ENCODE assay signal across 1 cellular context in genomic region chr16:68235882-68236803, GRCh38.
TF ChIP-seq lines count a peak whose summit lies in the region.

Gene ESRP2, minus strand, starts transcription at chr16:68236127. Its CDS starts 82 bp downstream, at chr16:68236045.

TF ChIP-seq in HepG2, 621 proteins besides CTCF, POLR2A, EP300 and RAD21 (continued from another document and continues in another):
- TF ChIP-seq ZNF318 (CRISPR knock-in tag; IDR thresholded peaks at IDR 0.05): peak; percentile 25; the same call in 1 of the 2 replicates
- TF ChIP-seq ZNF543 (CRISPR knock-in tag; IDR thresholded peaks at IDR 0.05): peak; percentile 50; the same call in 1 of the 2 replicates
- TF ChIP-seq ZNF777 (CRISPR knock-in tag; IDR thresholded peaks at IDR 0.05): peak; percentile 84
- TF ChIP-seq HNRNPL (IDR thresholded peaks at IDR 0.05; ENCODE audit: low read depth, low read length): peak; percentile 47; the same call in 1 of the 2 replicates
- TF ChIP-seq SP1 (IDR thresholded peaks at IDR 0.05): no peak
- no peak; the same call in 1 of the 2 replicates for TF ChIP-seq SP1 (CRISPR knock-in tag; IDR thresholded peaks at IDR 0.05)
- TF ChIP-seq BRCA1 (CRISPR knock-in tag; IDR thresholded peaks at IDR 0.05): peak; percentile 64; the same call in 1 of the 2 replicates
- peak; percentile 33; the same call in 1 of the 2 replicates for TF ChIP-seq NFKB2 (CRISPR knock-in tag; IDR thresholded peaks at IDR 0.05; ENCODE audit: borderline replicate concordance)
- TF ChIP-seq NR3C1 (CRISPR knock-in tag; IDR thresholded peaks at IDR 0.05): no peak
- TF ChIP-seq, protein P1, sequence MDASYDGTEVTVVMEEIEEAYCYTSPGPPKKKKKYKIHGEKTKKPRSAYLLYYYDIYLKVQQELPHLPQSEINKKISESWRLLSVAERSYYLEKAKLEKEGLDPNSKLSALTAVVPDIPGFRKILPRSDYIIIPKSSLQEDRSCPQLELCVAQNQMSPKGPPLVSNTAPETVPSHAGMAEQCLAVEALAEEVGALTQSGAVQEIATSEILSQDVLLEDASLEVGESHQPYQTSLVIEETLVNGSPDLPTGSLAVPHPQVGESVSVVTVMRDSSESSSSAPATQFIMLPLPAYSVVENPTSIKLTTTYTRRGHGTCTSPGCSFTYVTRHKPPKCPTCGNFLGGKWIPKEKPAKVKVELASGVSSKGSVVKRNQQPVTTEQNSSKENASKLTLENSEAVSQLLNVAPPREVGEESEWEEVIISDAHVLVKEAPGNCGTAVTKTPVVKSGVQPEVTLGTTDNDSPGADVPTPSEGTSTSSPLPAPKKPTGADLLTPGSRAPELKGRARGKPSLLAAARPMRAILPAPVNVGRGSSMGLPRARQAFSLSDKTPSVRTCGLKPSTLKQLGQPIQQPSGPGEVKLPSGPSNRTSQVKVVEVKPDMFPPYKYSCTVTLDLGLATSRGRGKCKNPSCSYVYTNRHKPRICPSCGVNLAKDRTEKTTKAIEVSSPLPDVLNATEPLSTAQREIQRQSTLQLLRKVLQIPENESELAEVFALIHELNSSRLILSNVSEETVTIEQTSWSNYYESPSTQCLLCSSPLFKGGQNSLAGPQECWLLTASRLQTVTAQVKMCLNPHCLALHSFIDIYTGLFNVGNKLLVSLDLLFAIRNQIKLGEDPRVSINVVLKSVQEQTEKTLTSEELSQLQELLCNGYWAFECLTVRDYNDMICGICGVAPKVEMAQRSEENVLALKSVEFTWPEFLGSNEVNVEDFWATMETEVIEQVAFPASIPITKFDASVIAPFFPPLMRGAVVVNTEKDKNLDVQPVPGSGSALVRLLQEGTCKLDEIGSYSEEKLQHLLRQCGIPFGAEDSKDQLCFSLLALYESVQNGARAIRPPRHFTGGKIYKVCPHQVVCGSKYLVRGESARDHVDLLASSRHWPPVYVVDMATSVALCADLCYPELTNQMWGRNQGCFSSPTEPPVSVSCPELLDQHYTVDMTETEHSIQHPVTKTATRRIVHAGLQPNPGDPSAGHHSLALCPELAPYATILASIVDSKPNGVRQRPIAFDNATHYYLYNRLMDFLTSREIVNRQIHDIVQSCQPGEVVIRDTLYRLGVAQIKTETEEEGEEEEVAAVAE (CRISPR knock-in tag; IDR thresholded peaks at IDR 0.05; ENCODE audit: borderline replicate concordance): 0 out of 2 replicates have a peak, but pooled peaks have one; percentile 29
- TF ChIP-seq MTF1 (CRISPR knock-in tag; IDR thresholded peaks at IDR 0.05): 0 out of 2 replicates have a peak, but pooled peaks have one; percentile 32
- no peak; the same call in 1 of the 2 replicates for TF ChIP-seq AKAP8 (CRISPR knock-in tag; IDR thresholded peaks at IDR 0.05)
- peak; percentile 58 for TF ChIP-seq PHF8 (CRISPR knock-in tag; IDR thresholded peaks at IDR 0.05)
- TF ChIP-seq ZNF607 (CRISPR knock-in tag; IDR thresholded peaks at IDR 0.05; ENCODE audit: borderline replicate concordance): peak; percentile 57
- peak; percentile 61; the same call in 1 of the 2 replicates for TF ChIP-seq CENPT (CRISPR knock-in tag; IDR thresholded peaks at IDR 0.05; ENCODE audit: low read depth)
- peak; percentile 71; the same call in 1 of the 2 replicates for TF ChIP-seq GTF3A (CRISPR knock-in tag; conservative IDR thresholded peaks at IDR 0.05)
- no peak for TF ChIP-seq HOXD1 (CRISPR knock-in tag; IDR thresholded peaks at IDR 0.05)
- TF ChIP-seq, protein P2, sequence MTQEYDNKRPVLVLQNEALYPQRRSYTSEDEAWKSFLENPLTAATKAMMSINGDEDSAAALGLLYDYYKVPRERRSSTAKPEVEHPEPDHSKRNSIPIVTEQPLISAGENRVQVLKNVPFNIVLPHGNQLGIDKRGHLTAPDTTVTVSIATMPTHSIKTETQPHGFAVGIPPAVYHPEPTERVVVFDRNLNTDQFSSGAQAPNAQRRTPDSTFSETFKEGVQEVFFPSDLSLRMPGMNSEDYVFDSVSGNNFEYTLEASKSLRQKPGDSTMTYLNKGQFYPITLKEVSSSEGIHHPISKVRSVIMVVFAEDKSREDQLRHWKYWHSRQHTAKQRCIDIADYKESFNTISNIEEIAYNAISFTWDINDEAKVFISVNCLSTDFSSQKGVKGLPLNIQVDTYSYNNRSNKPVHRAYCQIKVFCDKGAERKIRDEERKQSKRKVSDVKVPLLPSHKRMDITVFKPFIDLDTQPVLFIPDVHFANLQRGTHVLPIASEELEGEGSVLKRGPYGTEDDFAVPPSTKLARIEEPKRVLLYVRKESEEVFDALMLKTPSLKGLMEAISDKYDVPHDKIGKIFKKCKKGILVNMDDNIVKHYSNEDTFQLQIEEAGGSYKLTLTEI (CRISPR knock-in tag; conservative IDR thresholded peaks at IDR 0.05): no peak
- TF ChIP-seq, protein P3, sequence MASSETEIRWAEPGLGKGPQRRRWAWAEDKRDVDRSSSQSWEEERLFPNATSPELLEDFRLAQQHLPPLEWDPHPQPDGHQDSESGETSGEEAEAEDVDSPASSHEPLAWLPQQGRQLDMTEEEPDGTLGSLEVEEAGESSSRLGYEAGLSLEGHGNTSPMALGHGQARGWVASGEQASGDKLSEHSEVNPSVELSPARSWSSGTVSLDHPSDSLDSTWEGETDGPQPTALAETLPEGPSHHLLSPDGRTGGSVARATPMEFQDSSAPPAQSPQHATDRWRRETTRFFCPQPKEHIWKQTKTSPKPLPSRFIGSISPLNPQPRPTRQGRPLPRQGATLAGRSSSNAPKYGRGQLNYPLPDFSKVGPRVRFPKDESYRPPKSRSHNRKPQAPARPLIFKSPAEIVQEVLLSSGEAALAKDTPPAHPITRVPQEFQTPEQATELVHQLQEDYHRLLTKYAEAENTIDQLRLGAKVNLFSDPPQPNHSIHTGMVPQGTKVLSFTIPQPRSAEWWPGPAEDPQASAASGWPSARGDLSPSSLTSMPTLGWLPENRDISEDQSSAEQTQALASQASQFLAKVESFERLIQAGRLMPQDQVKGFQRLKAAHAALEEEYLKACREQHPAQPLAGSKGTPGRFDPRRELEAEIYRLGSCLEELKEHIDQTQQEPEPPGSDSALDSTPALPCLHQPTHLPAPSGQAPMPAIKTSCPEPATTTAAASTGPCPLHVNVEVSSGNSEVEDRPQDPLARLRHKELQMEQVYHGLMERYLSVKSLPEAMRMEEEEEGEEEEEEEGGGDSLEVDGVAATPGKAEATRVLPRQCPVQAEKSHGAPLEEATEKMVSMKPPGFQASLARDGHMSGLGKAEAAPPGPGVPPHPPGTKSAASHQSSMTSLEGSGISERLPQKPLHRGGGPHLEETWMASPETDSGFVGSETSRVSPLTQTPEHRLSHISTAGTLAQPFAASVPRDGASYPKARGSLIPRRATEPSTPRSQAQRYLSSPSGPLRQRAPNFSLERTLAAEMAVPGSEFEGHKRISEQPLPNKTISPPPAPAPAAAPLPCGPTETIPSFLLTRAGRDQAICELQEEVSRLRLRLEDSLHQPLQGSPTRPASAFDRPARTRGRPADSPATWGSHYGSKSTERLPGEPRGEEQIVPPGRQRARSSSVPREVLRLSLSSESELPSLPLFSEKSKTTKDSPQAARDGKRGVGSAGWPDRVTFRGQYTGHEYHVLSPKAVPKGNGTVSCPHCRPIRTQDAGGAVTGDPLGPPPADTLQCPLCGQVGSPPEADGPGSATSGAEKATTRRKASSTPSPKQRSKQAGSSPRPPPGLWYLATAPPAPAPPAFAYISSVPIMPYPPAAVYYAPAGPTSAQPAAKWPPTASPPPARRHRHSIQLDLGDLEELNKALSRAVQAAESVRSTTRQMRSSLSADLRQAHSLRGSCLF (CRISPR knock-in tag; IDR thresholded peaks at IDR 0.05; ENCODE audit: borderline replicate concordance): no peak
- no peak; the same call in 1 of the 2 replicates for TF ChIP-seq HES4 (CRISPR knock-in tag; IDR thresholded peaks at IDR 0.05; ENCODE audit: borderline replicate concordance)
- TF ChIP-seq ATF1 (CRISPR knock-in tag; IDR thresholded peaks at IDR 0.05): no peak
- TF ChIP-seq ZNF44 (CRISPR knock-in tag; IDR thresholded peaks at IDR 0.05): 0 out of 2 replicates have a peak, but pooled peaks have one; percentile 39
- 0 out of 2 replicates have a peak, but pooled peaks have one; percentile 53 for TF ChIP-seq ZNF101 (CRISPR knock-in tag; IDR thresholded peaks at IDR 0.05; ENCODE audit: borderline replicate concordance, low read depth)
- no peak for TF ChIP-seq ONECUT2 (CRISPR knock-in tag; IDR thresholded peaks at IDR 0.05)
- no peak; the same call in 1 of the 2 replicates for TF ChIP-seq FOSL2 (CRISPR knock-in tag; IDR thresholded peaks at IDR 0.05)
- TF ChIP-seq REST (IDR thresholded peaks at IDR 0.05; ENCODE audit: borderline replicate concordance in 1 of 2, low read depth in 1 of 2, low read length in 2 of 2): 0 out of 4 replicates have a peak, but pooled peaks of 1 of the 2 experiments have one; percentile 46
- TF ChIP-seq HNRNPLL (IDR thresholded peaks at IDR 0.05; ENCODE audit: low read depth, low read length, poor library complexity, severe bottlenecking): peak; percentile 77
- TF ChIP-seq PLSCR1 (CRISPR knock-in tag; IDR thresholded peaks at IDR 0.05; ENCODE audit: borderline replicate concordance): no peak; the same call in 1 of the 2 replicates
- TF ChIP-seq ZNF546 (CRISPR knock-in tag; conservative IDR thresholded peaks at IDR 0.05): peak; percentile 1; the same call in 1 of the 2 replicates
